9 cellular contexts compared by ENCODE assay signal in genomic region chr19:16327501-16327900, GRCh38. TPM values are rescaled to one million over a fixed set of nuclear protein-coding genes. Genes with fewer than 3 reads are reported as not detected.
DNase-seq lines count a peak whose midpoint lies in the region; ATAC-seq and TF ChIP-seq lines count a peak whose summit lies in the region.
"Had no signal": no experiment of that assay in that cellular context is flagged by ENCODE, and none has a peak within 500 bp of the region (broad histone marks: within the 10 kb centered on the region; RNA-seq: fewer than 3 reads in every experiment).

No MANE protein-coding gene starts in this region.

- H3K27ac Mint-ChIP-seq in activated naive CD8-positive, alpha-beta T cell treated with anti-CD3 and anti-CD28 coated beads, Interleukin-2, amount 50 U/mL, for 24 hours = no peak overlapping the region
- no peak overlapping the region for H3K27ac Mint-ChIP-seq in type B pancreatic cell

- H3K27ac ChIP-seq in heart right ventricle (peak overlapping the region; percentile 93 to 99 (median 97)), mucosa of rectum (ENCODE audit: low read depth in 2 of 2, low read length in 2 of 2) (peak overlapping the region; percentile 50 to 77)
- H3K27ac ChIP-seq: C4-2B had no signal

- H3K9me3 ChIP-seq in heart right ventricle (no peaks in the 10 kb centered on the region), mucosa of rectum (ENCODE audit: control insufficient read depth in 2 of 2, low read length in 2 of 2) (no peaks in the 10 kb centered on the region)

- no peak for ATAC-seq in heart right ventricle
- no peak for ATAC-seq in activated naive CD8-positive, alpha-beta T cell treated with anti-CD3 and anti-CD28 coated beads, Interleukin-2, amount 50 U/mL, for 24 hours

- peak overlapping the region; percentile 61 to 96 (median 87) for H3K4me3 ChIP-seq in heart right ventricle
- H3K4me3 ChIP-seq in mucosa of rectum (ENCODE audit: low read length in 2 of 2) = peak overlapping the region; percentile 35 to 74

- intact Hi-C loops in heart right ventricle (cut with DNase I) = loop anchor here in 5 of 10 donors (2.0 to 10.0 kb wide), 5 partner anchors 47 to 80 kb away; no protein-coding TSS in a partner anchor
- intact Hi-C loops in cardiac septum (cut with DNase I) = loop anchor here (2.0 kb wide), 2 partner anchors 15 to 79 kb away; no protein-coding TSS in a partner anchor

- 37% methylated on average over 6 of the region's 6 CpGs for WGBS in heart right ventricle, 2 donors

- no peaks in the 10 kb centered on the region for H3K9me3 Mint-ChIP-seq in activated naive CD8-positive, alpha-beta T cell treated with anti-CD3 and anti-CD28 coated beads, Interleukin-2, amount 50 U/mL, for 24 hours
- H3K9me3 Mint-ChIP-seq in type B pancreatic cell = no peaks in the 10 kb centered on the region

- H3K9ac ChIP-seq in mucosa of rectum (ENCODE audit: low read depth in 1 of 2, low read length in 2 of 2) = peak overlapping the region in 1 of 2 donors; percentile 33

- peaks cover 14% of the 10 kb centered on the region for H3K36me3 Mint-ChIP-seq in activated naive CD8-positive, alpha-beta T cell treated with anti-CD3 and anti-CD28 coated beads, Interleukin-2, amount 50 U/mL, for 24 hours (ENCODE audit: low read depth)
- H3K36me3 Mint-ChIP-seq in type B pancreatic cell = no peaks in the 10 kb centered on the region

- H3K27me3 ChIP-seq in heart right ventricle = no peaks in the 10 kb centered on the region
- H3K27me3 ChIP-seq in mucosa of rectum (ENCODE audit: control insufficient read depth in 2 of 2, insufficient read depth in 2 of 2, low read length in 2 of 2) = peaks cover 3 to 10% of the 10 kb centered on the region in 2 donors

- no peak for DNase-seq in heart right ventricle
- DNase-seq in cardiac septum (ENCODE audit: low spot score) = no peak
- no peak for DNase-seq in activated naive CD8-positive, alpha-beta T cell treated with anti-CD3 and anti-CD28 coated beads, Interleukin-2, amount 50 U/mL, for 24 hours
- no peak for DNase-seq in type B pancreatic cell (ENCODE audit: extremely low spot score, unreplicated experiment)
- no peak for DNase-seq in stimulated activated CD4-positive, alpha-beta T cell treated with anti-CD3 and anti-CD28 coated beads, Interleukin-15, amount 100 ng/mL, for 24 hours
- no peak for DNase-seq in NCI-H2029 treated with DMSO at 0.1 percent for 48 hours (lab: John Stamatoyannopoulos, UW)
- no peak for DNase-seq in DMS79 (lab: John Stamatoyannopoulos, UW)

- H3K36me3 ChIP-seq in heart right ventricle (peaks cover 4 to 35% (median 25%) of the 10 kb centered on the region in 9 donors), mucosa of rectum (ENCODE audit: control insufficient read depth in 2 of 2, insufficient read depth in 2 of 2, low read length in 2 of 2) (peaks cover 0 to 2% of the 10 kb centered on the region in 2 donors)

- H3K4me1 ChIP-seq in heart right ventricle (peaks cover 0 to 66% (median 38%) of the 10 kb centered on the region in 9 donors), mucosa of rectum (ENCODE audit: control insufficient read depth in 2 of 2, insufficient read depth in 2 of 2, low read length in 2 of 2) (peaks cover 18 to 22% of the 10 kb centered on the region in 2 donors)

- H3K27me3 Mint-ChIP-seq in activated naive CD8-positive, alpha-beta T cell treated with anti-CD3 and anti-CD28 coated beads, Interleukin-2, amount 50 U/mL, for 24 hours = peaks cover 30% of the 10 kb centered on the region
- peaks cover 75% of the 10 kb centered on the region for H3K27me3 Mint-ChIP-seq in type B pancreatic cell

- H3K4me3 Mint-ChIP-seq in activated naive CD8-positive, alpha-beta T cell treated with anti-CD3 and anti-CD28 coated beads, Interleukin-2, amount 50 U/mL, for 24 hours = peak overlapping the region; percentile 65
- peak overlapping the region; percentile 41 for H3K4me3 Mint-ChIP-seq in type B pancreatic cell

- peaks cover 65% of the 10 kb centered on the region for H3K4me1 Mint-ChIP-seq in activated naive CD8-positive, alpha-beta T cell treated with anti-CD3 and anti-CD28 coated beads, Interleukin-2, amount 50 U/mL, for 24 hours
- no peaks in the 10 kb centered on the region for H3K4me1 Mint-ChIP-seq in type B pancreatic cell (ENCODE audit: unreplicated experiment)

- TF ChIP-seq CTCF in heart right ventricle (IDR thresholded peaks at IDR 0.05) = no peak
- no peak for TF ChIP-seq CTCF in type B pancreatic cell (conservative IDR thresholded peaks at IDR 0.05)

RNA-seq across cellular contexts. Expression of gene KLF2, which starts 2.9 kb away (rescaled TPM):
- 10 to 100 TPM; 25.5 to 76.2 (median 50.4) TPM for total RNA-seq in heart right ventricle
- 10 to 100 TPM; 22.4 to 73.5 TPM for polyA plus RNA-seq in heart right ventricle
- total RNA-seq in cardiac septum = 44.6 TPM
- 1.4 and 2.1 TPM in 2 replicates for total RNA-seq in type B pancreatic cell (ENCODE audit: low replicate concordance)
